In genomic region chr4:182174979-182175378, GRCh38 we compare ENCODE assay signal across 16 cellular contexts.
"Had no signal": no experiment of that assay in that cellular context is flagged by ENCODE, and none has a peak within 500 bp of the region (broad histone marks: within the 10 kb centered on the region; RNA-seq: fewer than 3 reads in every experiment).

No MANE protein-coding gene starts in this region.

- H3K9me3 ChIP-seq: heart left ventricle, neutrophil, ovary, prostate gland, transverse colon, uterus had no signal

- H3K4me3 ChIP-seq: heart left ventricle, ovary, prostate gland, transverse colon, uterus had no signal

- H3K27ac ChIP-seq: heart left ventricle, neutrophil, ovary, prostate gland, transverse colon, uterus, VCaP had no signal

- H3K4me1 ChIP-seq: heart left ventricle, prostate gland, transverse colon, uterus had no signal

- ATAC-seq: activated CD4-positive, CD25-positive, alpha-beta regulatory T cell treated with anti-CD3 and anti-CD28 coated beads, Interleukin-2, amount 50 U/mL, for 24 hours; activated naive CD4-positive, alpha-beta T cell treated with anti-CD3 and anti-CD28 coated beads, Interleukin-2, amount 50 U/mL, for 72 hours; heart left ventricle; left cardiac atrium; stimulated activated naive B cell treated with anti-CD40 and anti-IgM and Interleukin-4, amounts not matched to agents 10 μg/mL and 1 μg/mL and 100 μg/mL, for 72 hours had no signal

- DNase-seq: activated CD4-positive, alpha-beta memory T cell treated with anti-CD3 and anti-CD28 coated beads, Interleukin-2, amount 10 ng/mL, durations not matched to agents 7 days and 5 days; activated CD4-positive, alpha-beta T cell treated with anti-CD3 and anti-CD28 coated beads, Interleukin-2, amount 10 ng/mL, durations not matched to agents 24 days and 14 days; aorta; heart left ventricle; left cardiac atrium; ovary; stimulated activated CD4-positive, alpha-beta T cell treated with anti-CD3 and anti-CD28 coated beads, Interleukin-2, amount 100 ng/mL, for 48 hours; stimulated activated CD8-positive, alpha-beta memory T cell treated with anti-CD3 and anti-CD28 coated beads, Interleukin-4, amount 100 ng/mL, for 48 hours; stimulated activated naive B cell treated with anti-CD40 and anti-IgM and Interleukin-4, amounts not matched to agents 10 μg/mL and 1 μg/mL and 100 μg/mL, for 72 hours; transverse colon; uterus had no signal

- H3K36me3 ChIP-seq: heart left ventricle, neutrophil, ovary, prostate gland, transverse colon, uterus had no signal
